ENCODE assay signal across 26 cellular contexts in genomic region chr2:159177357-159177756, GRCh38.
"Had no signal": no experiment of that assay in that cellular context is flagged by ENCODE, and none has a peak within 500 bp of the region (broad histone marks: within the 10 kb centered on the region; RNA-seq: fewer than 3 reads in every experiment).

No MANE protein-coding gene starts in this region.

- H3K4me1 Mint-ChIP-seq: activated CD4-positive, alpha-beta memory T cell treated with anti-CD3 and anti-CD28 coated beads, Interleukin-2, amount 10 ng/mL, durations not matched to agents 7 days and 5 days; activated CD4-positive, alpha-beta T cell treated with anti-CD3 and anti-CD28 coated beads, Interleukin-2, amount 10 ng/mL, durations not matched to agents 24 days and 14 days had no signal

- ATAC-seq: activated CD4-positive, alpha-beta T cell treated with anti-CD3 and anti-CD28 coated beads for 36 hours; activated T-cell treated with anti-CD3 and anti-CD28 coated beads, Interleukin-2, amount 50 U/mL, for 72 hours; effector memory CD8-positive, alpha-beta T cell; esophagus mucosa; T-helper 17 cell had no signal

- DNase-seq: activated CD4-positive, alpha-beta memory T cell treated with anti-CD3 and anti-CD28 coated beads, Interleukin-2, amount 10 ng/mL, durations not matched to agents 7 days and 5 days; activated CD4-positive, alpha-beta T cell treated with anti-CD3 and anti-CD28 coated beads for 36 hours; activated CD4-positive, alpha-beta T cell treated with anti-CD3 and anti-CD28 coated beads, Interleukin-2, amount 10 ng/mL, durations not matched to agents 24 days and 14 days; activated CD4-positive, alpha-beta T cell treated with anti-CD3 and anti-CD28 coated beads, Interleukin-2, amount 50 U/mL, for 4 hours; activated CD4-positive, CD25-positive, alpha-beta regulatory T cell; activated CD4-positive, CD25-positive, alpha-beta regulatory T cell treated with anti-CD3 and anti-CD28 coated beads, Interleukin-2, amount 50 U/mL, for 72 hours; activated CD8-positive, alpha-beta memory T cell treated with anti-CD3 and anti-CD28 coated beads, Interleukin-2, amount 50 U/mL, for 48 hours; activated gamma-delta T cell treated with Interleukin-2 at 50 U/mL for 16 hours; activated naive CD4-positive, alpha-beta T cell treated with anti-CD3 and anti-CD28 coated beads, Interleukin-2, amount 50 U/mL, for 16 hours; activated naive CD4-positive, alpha-beta T cell treated with Interleukin-2 at 50 U/mL for 16 hours; activated T-cell treated with anti-CD3 and anti-CD28 coated beads for 4 hours; activated T-cell treated with anti-CD3 and anti-CD28 coated beads, Interleukin-2, amount 50 U/mL, for 24 hours; activated T-cell treated with anti-CD3 and anti-CD28 coated beads, Interleukin-2, amount 50 U/mL, for 72 hours; amniotic stem cell; caudate nucleus; cortex of kidney; dermis blood vessel endothelial cell; effector CD4-positive, alpha-beta T cell; effector memory CD8-positive, alpha-beta T cell; foreskin fibroblast; T-helper 1 cell; T-helper 17 cell; T1000 had no signal

- H3K4me3 Mint-ChIP-seq: activated CD4-positive, alpha-beta memory T cell treated with anti-CD3 and anti-CD28 coated beads, Interleukin-2, amount 10 ng/mL, durations not matched to agents 7 days and 5 days; activated CD4-positive, alpha-beta T cell treated with anti-CD3 and anti-CD28 coated beads for 36 hours; activated CD4-positive, alpha-beta T cell treated with anti-CD3 and anti-CD28 coated beads, Interleukin-2, amount 10 ng/mL, durations not matched to agents 24 days and 14 days; activated naive CD8-positive, alpha-beta T cell; activated T-cell treated with anti-CD3 and anti-CD28 coated beads, Interleukin-2, amount 50 U/mL, for 24 hours; activated T-cell treated with anti-CD3 and anti-CD28 coated beads, Interleukin-2, amount 50 U/mL, for 72 hours; effector memory CD8-positive, alpha-beta T cell; T-helper 17 cell; T-helper 2 cell treated with Interferon-gamma antibody and Interleukin-4, amounts not matched to agents 5 μg/mL and 100 μg/mL, for 36 hours had no signal

- H3K36me3 Mint-ChIP-seq: activated naive CD8-positive, alpha-beta T cell had no signal

- H3K27me3 Mint-ChIP-seq: activated CD4-positive, alpha-beta memory T cell treated with anti-CD3 and anti-CD28 coated beads, Interleukin-2, amount 10 ng/mL, durations not matched to agents 7 days and 5 days; activated CD4-positive, alpha-beta T cell treated with anti-CD3 and anti-CD28 coated beads for 36 hours; activated CD4-positive, alpha-beta T cell treated with anti-CD3 and anti-CD28 coated beads, Interleukin-2, amount 10 ng/mL, durations not matched to agents 24 days and 14 days; activated naive CD8-positive, alpha-beta T cell; activated T-cell treated with anti-CD3 and anti-CD28 coated beads, Interleukin-2, amount 50 U/mL, for 24 hours; effector memory CD8-positive, alpha-beta T cell had no signal

- H3K27ac Mint-ChIP-seq: activated CD4-positive, alpha-beta memory T cell treated with anti-CD3 and anti-CD28 coated beads, Interleukin-2, amount 10 ng/mL, durations not matched to agents 7 days and 5 days; activated CD4-positive, alpha-beta T cell treated with anti-CD3 and anti-CD28 coated beads for 36 hours; activated CD4-positive, alpha-beta T cell treated with anti-CD3 and anti-CD28 coated beads, Interleukin-2, amount 10 ng/mL, durations not matched to agents 24 days and 14 days; activated naive CD8-positive, alpha-beta T cell; activated T-cell treated with anti-CD3 and anti-CD28 coated beads, Interleukin-2, amount 50 U/mL, for 24 hours; activated T-cell treated with anti-CD3 and anti-CD28 coated beads, Interleukin-2, amount 50 U/mL, for 72 hours; effector memory CD8-positive, alpha-beta T cell; T-helper 17 cell; T-helper 2 cell treated with Interferon-gamma antibody and Interleukin-4, amounts not matched to agents 5 μg/mL and 100 μg/mL, for 36 hours had no signal

- H3K9me3 Mint-ChIP-seq: activated CD4-positive, alpha-beta memory T cell treated with anti-CD3 and anti-CD28 coated beads, Interleukin-2, amount 10 ng/mL, durations not matched to agents 7 days and 5 days; activated CD4-positive, alpha-beta T cell treated with anti-CD3 and anti-CD28 coated beads, Interleukin-2, amount 10 ng/mL, durations not matched to agents 24 days and 14 days; activated T-cell treated with anti-CD3 and anti-CD28 coated beads, Interleukin-2, amount 50 U/mL, for 24 hours; activated T-cell treated with anti-CD3 and anti-CD28 coated beads, Interleukin-2, amount 50 U/mL, for 72 hours; effector memory CD8-positive, alpha-beta T cell; T-helper 2 cell treated with Interferon-gamma antibody and Interleukin-4, amounts not matched to agents 5 μg/mL and 100 μg/mL, for 36 hours had no signal
